In the genomic region with DNA sequence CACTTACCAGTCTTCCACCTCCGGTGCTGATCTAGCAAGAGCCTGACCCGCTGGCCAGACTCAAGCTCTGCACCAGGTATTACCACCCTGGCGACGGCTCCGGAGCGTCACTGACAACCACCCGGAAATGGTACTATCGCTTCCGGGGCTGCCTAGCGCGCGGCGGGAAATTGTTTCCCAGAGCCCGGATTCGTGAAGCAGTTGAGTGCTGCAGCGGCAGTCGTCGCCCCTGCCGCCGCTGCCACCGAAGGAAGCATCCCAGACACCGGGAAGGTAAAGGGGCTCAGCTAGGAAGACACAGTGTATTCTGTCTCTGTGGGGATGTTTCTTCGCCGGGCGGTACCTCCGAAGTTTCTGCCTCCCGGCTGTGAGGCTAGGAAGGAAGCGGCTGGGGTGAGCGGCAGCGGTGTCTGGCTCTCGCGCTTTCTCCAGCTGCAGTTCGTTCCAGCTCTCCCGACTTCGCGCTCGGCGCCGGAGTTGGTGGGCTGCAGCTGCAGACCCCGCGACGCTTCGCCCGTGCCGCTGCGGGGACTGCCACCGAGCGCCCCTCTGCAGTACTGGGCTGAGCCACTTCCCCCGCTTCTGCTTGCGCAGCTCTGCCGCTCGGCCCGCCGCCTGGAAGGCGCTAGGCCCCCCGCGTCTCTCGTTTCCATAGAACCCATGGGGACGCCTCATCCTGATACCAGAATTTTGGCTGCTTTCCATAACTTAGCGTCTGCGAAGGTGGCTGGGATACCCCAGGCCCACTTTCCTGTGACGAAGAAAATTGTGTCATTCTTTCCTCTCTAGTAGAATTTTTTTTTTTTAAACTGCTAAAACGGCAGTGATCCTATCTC, we compare ENCODE assay signal across 1 cellular context.
TF ChIP-seq lines count a peak whose summit lies in the region.

A gene with protein sequence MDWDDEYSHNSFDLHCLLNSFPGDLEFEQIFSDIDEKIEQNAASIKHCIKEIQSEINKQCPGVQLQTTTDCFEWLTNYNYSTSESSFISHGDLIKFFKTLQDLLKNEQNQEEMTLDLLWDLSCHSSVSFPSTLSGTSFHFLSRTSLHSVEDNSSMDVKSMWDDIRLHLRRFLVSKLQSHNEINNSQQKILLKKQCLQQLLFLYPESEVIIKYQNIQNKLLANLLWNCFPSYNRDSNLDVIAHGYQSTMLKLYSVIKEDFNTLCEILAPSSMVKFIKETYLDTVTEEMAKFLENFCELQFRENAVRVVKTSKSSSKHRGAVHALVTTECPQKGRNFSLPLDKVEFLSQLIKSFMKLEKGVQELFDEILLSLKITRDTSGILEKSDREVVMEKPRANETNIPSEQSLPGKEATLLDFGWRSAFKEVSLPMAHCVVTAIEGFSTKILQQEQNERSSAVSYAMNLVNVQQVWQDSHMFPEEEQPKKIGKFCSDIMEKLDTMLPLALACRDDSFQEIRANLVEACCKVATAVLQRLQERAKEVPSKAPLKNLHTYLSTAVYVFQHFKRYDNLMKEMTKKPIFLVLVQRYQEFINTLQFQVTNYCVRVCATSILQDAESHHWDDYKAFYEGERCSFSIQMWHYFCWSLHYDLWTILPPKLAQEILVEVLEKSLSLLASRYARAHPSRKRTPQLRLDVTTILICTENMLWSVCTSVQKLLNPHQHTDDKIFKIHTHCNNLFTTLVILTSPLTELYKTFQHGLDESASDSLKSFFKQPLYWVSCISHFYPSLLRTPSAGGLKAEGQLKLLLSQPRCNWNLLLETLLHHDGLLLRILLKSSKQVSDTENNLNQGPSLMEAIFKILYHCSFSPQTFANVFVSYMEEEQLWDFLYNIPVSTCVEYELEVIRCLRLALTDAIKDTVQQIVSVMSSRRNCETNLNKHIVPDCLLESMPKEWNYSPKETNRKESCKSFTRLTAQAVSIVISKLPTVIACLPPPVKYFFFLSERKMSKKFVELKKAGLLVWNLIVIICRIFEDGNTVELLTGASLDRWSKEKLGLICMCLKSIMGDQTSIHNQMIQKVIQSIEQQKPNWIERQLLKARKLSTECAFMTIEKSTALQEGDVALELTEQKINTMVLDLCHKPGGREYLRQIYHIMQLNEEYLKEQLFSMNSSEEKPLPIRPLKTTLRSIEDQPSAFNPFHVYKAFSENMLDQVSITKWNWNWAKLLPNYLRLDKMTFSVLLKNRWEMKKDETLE (N-terminal part only) (minus strand): TSS at position 112 of the 836 bp plus-strand sequence. CDS start 81,478 bp downstream, outside the sequence.
Gene SLF1 (plus strand): TSS at position 177 of the 836 bp plus-strand sequence. CDS start 10,142 bp downstream, outside the sequence.

TF ChIP-seq in HepG2, 621 proteins besides CTCF, POLR2A, EP300 and RAD21 (continued from another document and continues in another):
- TF ChIP-seq SKIL (CRISPR knock-in tag; IDR thresholded peaks at IDR 0.05; ENCODE audit: borderline replicate concordance) (no peak), ZSCAN29 (CRISPR knock-in tag; conservative IDR thresholded peaks at IDR 0.05) (no peak), BCL6 (CRISPR knock-in tag; IDR thresholded peaks at IDR 0.05) (no peak), JUND (CRISPR knock-in tag; IDR thresholded peaks at IDR 0.05) (no peak), THAP9 (CRISPR knock-in tag; IDR thresholded peaks at IDR 0.05; ENCODE audit: borderline replicate concordance) (0 out of 2 replicates have a peak, but pooled peaks have one; percentile 39), BORCS8-MEF2B (CRISPR knock-in tag; IDR thresholded peaks at IDR 0.05) (peak; percentile 60; the same call in 1 of the 2 replicates), ZNF790 (CRISPR knock-in tag; IDR thresholded peaks at IDR 0.05; ENCODE audit: borderline replicate concordance) (no peak), NCOA1 (CRISPR knock-in tag; IDR thresholded peaks at IDR 0.05) (no peak), TCF7 (IDR thresholded peaks at IDR 0.05; ENCODE audit: low read depth) (no peak), FIP1L1 (IDR thresholded peaks at IDR 0.05; ENCODE audit: borderline replicate concordance, insufficient read depth, low read depth, low read length) (no peak), ZNF563 (CRISPR knock-in tag; IDR thresholded peaks at IDR 0.05) (no peak), ESRRA (CRISPR knock-in tag; IDR thresholded peaks at IDR 0.05; ENCODE audit: low read depth) (no peak), PAF1 (CRISPR knock-in tag; IDR thresholded peaks at IDR 0.05) (no peak), ZNF558 (CRISPR knock-in tag; IDR thresholded peaks at IDR 0.05; ENCODE audit: borderline replicate concordance) (no peak), NFIB (CRISPR knock-in tag; IDR thresholded peaks at IDR 0.05; ENCODE audit: borderline replicate concordance) (no peak), NCOA5 (CRISPR knock-in tag; IDR thresholded peaks at IDR 0.05) (no peak), RFX5 (IDR thresholded peaks at IDR 0.05; ENCODE audit: low read depth, low read length) (0 out of 2 replicates have a peak, but pooled peaks have one; percentile 43), AGO1 (IDR thresholded peaks at IDR 0.05; ENCODE audit: low read depth, low read length, poor library complexity, severe bottlenecking) (no peak), ZNF33A (CRISPR knock-in tag; IDR thresholded peaks at IDR 0.05; ENCODE audit: borderline replicate concordance) (0 out of 2 replicates have a peak, but pooled peaks have one; percentile 51), NR1H2 (CRISPR knock-in tag; IDR thresholded peaks at IDR 0.05; ENCODE audit: borderline replicate concordance, low read depth) (peak; percentile 24; the same call in 1 of the 2 replicates), ISX (CRISPR knock-in tag; conservative IDR thresholded peaks at IDR 0.05) (no peak), ZNF335 (CRISPR knock-in tag; IDR thresholded peaks at IDR 0.05) (0 out of 2 replicates have a peak, but pooled peaks have one; percentile 28), YEATS2 (CRISPR knock-in tag; IDR thresholded peaks at IDR 0.05; ENCODE audit: borderline replicate concordance) (peak; percentile 95), ZNF101 (CRISPR knock-in tag; IDR thresholded peaks at IDR 0.05; ENCODE audit: borderline replicate concordance, low read depth) (no peak), TRIM24 (CRISPR knock-in tag; IDR thresholded peaks at IDR 0.05) (no peak), ZNF772 (CRISPR knock-in tag; IDR thresholded peaks at IDR 0.05) (no peak), PHF21A (CRISPR knock-in tag; IDR thresholded peaks at IDR 0.05) (peak; percentile 60; the same call in 1 of the 2 replicates), ZNF878 (CRISPR knock-in tag; IDR thresholded peaks at IDR 0.05) (0 out of 2 replicates have a peak, but pooled peaks have one; percentile 56), ZKSCAN8 (CRISPR knock-in tag; IDR thresholded peaks at IDR 0.05; ENCODE audit: borderline replicate concordance) (no peak), FLYWCH1 (CRISPR knock-in tag; IDR thresholded peaks at IDR 0.05) (no peak), ZBED4 (CRISPR knock-in tag; IDR thresholded peaks at IDR 0.05; ENCODE audit: borderline replicate concordance) (peak; percentile 78), ZNF451 (CRISPR knock-in tag; IDR thresholded peaks at IDR 0.05) (no peak; the same call in 1 of the 2 replicates), KDM5B (CRISPR knock-in tag; IDR thresholded peaks at IDR 0.05; ENCODE audit: borderline replicate concordance) (peak; percentile 57; the same call in 1 of the 2 replicates), ATF7-NPFF (CRISPR knock-in tag; IDR thresholded peaks at IDR 0.05; ENCODE audit: low read depth) (0 out of 2 replicates have a peak, but pooled peaks have one; percentile 25), PHF8 (CRISPR knock-in tag; IDR thresholded peaks at IDR 0.05) (peak; percentile 87)
- TF ChIP-seq, protein P1, sequence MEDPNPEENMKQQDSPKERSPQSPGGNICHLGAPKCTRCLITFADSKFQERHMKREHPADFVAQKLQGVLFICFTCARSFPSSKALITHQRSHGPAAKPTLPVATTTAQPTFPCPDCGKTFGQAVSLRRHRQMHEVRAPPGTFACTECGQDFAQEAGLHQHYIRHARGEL (CRISPR knock-in tag; IDR thresholded peaks at IDR 0.05): no peak
- TF ChIP-seq, protein P2, sequence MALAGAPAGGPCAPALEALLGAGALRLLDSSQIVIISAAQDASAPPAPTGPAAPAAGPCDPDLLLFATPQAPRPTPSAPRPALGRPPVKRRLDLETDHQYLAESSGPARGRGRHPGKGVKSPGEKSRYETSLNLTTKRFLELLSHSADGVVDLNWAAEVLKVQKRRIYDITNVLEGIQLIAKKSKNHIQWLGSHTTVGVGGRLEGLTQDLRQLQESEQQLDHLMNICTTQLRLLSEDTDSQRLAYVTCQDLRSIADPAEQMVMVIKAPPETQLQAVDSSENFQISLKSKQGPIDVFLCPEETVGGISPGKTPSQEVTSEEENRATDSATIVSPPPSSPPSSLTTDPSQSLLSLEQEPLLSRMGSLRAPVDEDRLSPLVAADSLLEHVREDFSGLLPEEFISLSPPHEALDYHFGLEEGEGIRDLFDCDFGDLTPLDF (CRISPR knock-in tag; IDR thresholded peaks at IDR 0.05): peak; percentile 97
- TF ChIP-seq, protein P3, sequence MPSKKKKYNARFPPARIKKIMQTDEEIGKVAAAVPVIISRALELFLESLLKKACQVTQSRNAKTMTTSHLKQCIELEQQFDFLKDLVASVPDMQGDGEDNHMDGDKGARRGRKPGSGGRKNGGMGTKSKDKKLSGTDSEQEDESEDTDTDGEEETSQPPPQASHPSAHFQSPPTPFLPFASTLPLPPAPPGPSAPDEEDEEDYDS (CRISPR knock-in tag; IDR thresholded peaks at IDR 0.05): peak; percentile 30; the same call in 1 of the 2 replicates
- TF ChIP-seq, protein P4, sequence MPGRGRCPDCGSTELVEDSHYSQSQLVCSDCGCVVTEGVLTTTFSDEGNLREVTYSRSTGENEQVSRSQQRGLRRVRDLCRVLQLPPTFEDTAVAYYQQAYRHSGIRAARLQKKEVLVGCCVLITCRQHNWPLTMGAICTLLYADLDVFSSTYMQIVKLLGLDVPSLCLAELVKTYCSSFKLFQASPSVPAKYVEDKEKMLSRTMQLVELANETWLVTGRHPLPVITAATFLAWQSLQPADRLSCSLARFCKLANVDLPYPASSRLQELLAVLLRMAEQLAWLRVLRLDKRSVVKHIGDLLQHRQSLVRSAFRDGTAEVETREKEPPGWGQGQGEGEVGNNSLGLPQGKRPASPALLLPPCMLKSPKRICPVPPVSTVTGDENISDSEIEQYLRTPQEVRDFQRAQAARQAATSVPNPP (CRISPR knock-in tag; IDR thresholded peaks at IDR 0.05): no peak
- TF ChIP-seq, protein P5, sequence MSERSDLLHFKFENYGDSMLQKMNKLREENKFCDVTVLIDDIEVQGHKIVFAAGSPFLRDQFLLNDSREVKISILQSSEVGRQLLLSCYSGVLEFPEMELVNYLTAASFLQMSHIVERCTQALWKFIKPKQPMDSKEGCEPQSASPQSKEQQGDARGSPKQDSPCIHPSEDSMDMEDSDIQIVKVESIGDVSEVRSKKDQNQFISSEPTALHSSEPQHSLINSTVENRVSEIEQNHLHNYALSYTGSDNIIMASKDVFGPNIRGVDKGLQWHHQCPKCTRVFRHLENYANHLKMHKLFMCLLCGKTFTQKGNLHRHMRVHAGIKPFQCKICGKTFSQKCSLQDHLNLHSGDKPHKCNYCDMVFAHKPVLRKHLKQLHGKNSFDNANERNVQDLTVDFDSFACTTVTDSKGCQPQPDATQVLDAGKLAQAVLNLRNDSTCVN (CRISPR knock-in tag; IDR thresholded peaks at IDR 0.05; ENCODE audit: borderline replicate concordance): no peak
